14 cellular contexts compared by ENCODE assay signal in genomic region chr9:88951143-88951542, GRCh38. TPM values are rescaled to one million over a fixed set of nuclear protein-coding genes. Genes with fewer than 3 reads are reported as not detected.
DNase-seq lines count a peak whose midpoint lies in the region; ATAC-seq and TF ChIP-seq lines count a peak whose summit lies in the region.
"Had no signal": no experiment of that assay in that cellular context is flagged by ENCODE, and none has a peak within 500 bp of the region (broad histone marks: within the 10 kb centered on the region; RNA-seq: fewer than 3 reads in every experiment).

No MANE protein-coding gene starts in this region.

- peak overlapping the region; percentile 2 for H2BK5ac ChIP-seq in IMR-90 (ENCODE audit: low read depth, low read length, poor library complexity, severe bottlenecking)
- no peak overlapping the region for H2BK5ac ChIP-seq in trophoblast cell (ENCODE audit: low read depth, low read length, poor library complexity)

- peak overlapping the region; percentile 48 for H3K4me2 ChIP-seq in IMR-90 (ENCODE audit: low read depth, low read length)
- H3K4me2 ChIP-seq in trophoblast cell (ENCODE audit: low read length), result no peak overlapping the region
- H3K4me2 ChIP-seq: BLaER1 had no signal

- H3K14ac ChIP-seq in IMR-90 (replicated peaks; ENCODE audit: low read depth, low read length) (0 out of 2 replicates have a peak overlapping the region, but pooled peaks have one; percentile 40), trophoblast cell (ENCODE audit: low read length) (no peak overlapping the region)

- H3K18ac ChIP-seq in IMR-90 (ENCODE audit: low read depth, low read length) (peak overlapping the region; percentile 26), trophoblast cell (ENCODE audit: low read length) (no peak overlapping the region)

- no peak overlapping the region for H4K8ac ChIP-seq in IMR-90 (ENCODE audit: low read depth in 2 of 2, low read length in 2 of 2)
- no peak overlapping the region for H4K8ac ChIP-seq in trophoblast cell (ENCODE audit: low read depth, low read length)

- dilution Hi-C loops in IMR-90 (cut with HindIII; ENCODE audit: low sequenced_read_pairs, unreplicated experiment), result no loop called here

- in situ Hi-C loops in IMR-90 (cut with MboI; ENCODE audit: low sequenced_read_pairs), result no loop called here

- intact Hi-C loops in IMR-90 (cut with micrococcal nuclease), result loop anchor here (5.0 kb wide), 1 partner anchor 204 kb away; no protein-coding TSS in a partner anchor
- intact Hi-C loops in esophagus muscularis mucosa (cut with DNase I), result no loop called here
- intact Hi-C loops in stomach (cut with DNase I; ENCODE audit: low total_unique reads), result no loop called here

- H2AK5ac ChIP-seq in IMR-90 (ENCODE audit: low read depth, low read length) (peak overlapping the region; percentile 51; the same call in 1 of the 2 replicates), trophoblast cell (ENCODE audit: low read length) (no peak overlapping the region)

- POLR2A ChIA-PET in IMR-90 (lab: Charles Lee; ENCODE audit: unreplicated experiment), result no interaction called here

- DNase-seq in IMR-90 (no peak), esophagus muscularis mucosa (ENCODE audit: extremely low spot score) (peak; percentile 81), trophoblast cell (no peak), GM20000 (ENCODE audit: low spot score) (no peak), DMS153 (lab: John Stamatoyannopoulos, UW) (no peak), stomach (no peak), NCI-H446 (lab: John Stamatoyannopoulos, UW) (no peak)
- DNase-seq: MM.1S, NCI-H1105 treated with DMSO at 0.1 percent for 48 hours, NCI-H187, NCI-H446 treated with DMSO at 0.1 percent for 48 hours, NCI-H748 treated with DMSO at 0.1 percent for 48 hours had no signal

- H3K4ac ChIP-seq in IMR-90 (ENCODE audit: low read depth, low read length), result peak overlapping the region; percentile 24; the same call in 1 of the 2 replicates
- no peak overlapping the region for H3K4ac ChIP-seq in trophoblast cell (ENCODE audit: low read depth, low read length)

- H3K4me3 ChIP-seq in ACC112 (ENCODE audit: low read depth, low read length), result peak overlapping the region; percentile 37
- H3K4me3 ChIP-seq in IMR-90 (ENCODE audit: insufficient read depth, low read depth, low read length), result no peak overlapping the region
- H3K4me3 ChIP-seq in esophagus muscularis mucosa, result no peak overlapping the region
- no peak overlapping the region for H3K4me3 ChIP-seq in trophoblast cell (ENCODE audit: low read depth, low read length)
- H3K4me3 ChIP-seq in stomach, result no peak overlapping the region
- H3K4me3 ChIP-seq: BLaER1 had no signal

- H2BK12ac ChIP-seq in trophoblast cell (ENCODE audit: low read length), result no peak overlapping the region

- CTCF ChIA-PET in IMR-90 (lab: Yijun Ruan, JAX), result no interaction called here

- peaks cover 23% of the 10 kb centered on the region for H3K9me1 ChIP-seq in IMR-90 (ENCODE audit: insufficient read depth, low read length)

- no CpG with 5 or more reads among the region's 1 CpG for WGBS in IMR-90 (ENCODE audit: extremely low coverage in 2 of 2, insufficient read length in 1 of 2), 2 experiments
- 83% methylated on average over 1 of the region's 1 CpG for WGBS in esophagus muscularis mucosa
- whole genome bisulfite sequencing in trophoblast cell (ENCODE audit: extremely low coverage, insufficient coverage, insufficient read length), result no CpG with 5 or more reads among the region's 1 CpG
- 92 to 100% (median 95%) methylated on average over 1 of the region's 1 CpG for WGBS in stomach, 5 donors

- no peak overlapping the region for H2AFZ ChIP-seq in ACC112 (ENCODE audit: low read length, unreplicated experiment)
- H2AFZ ChIP-seq in IMR-90 (replicated peaks; ENCODE audit: low read length, poor library complexity), result no peak overlapping the region
- no peak overlapping the region for H2AFZ ChIP-seq in trophoblast cell (ENCODE audit: insufficient read depth, low read length, poor library complexity)

- no peak for TF ChIP-seq RAD21 in IMR-90 (IDR thresholded peaks at IDR 0.05; ENCODE audit: low read length)

- no TSS peak for BruUV-seq in IMR-90 (replicated peaks; lab: Mats Ljungman, UMichigan)

- no peak overlapping the region for H3K23ac ChIP-seq in IMR-90 (ENCODE audit: low read depth, low read length)
- H3K23ac ChIP-seq in trophoblast cell (ENCODE audit: low read length), result no peak overlapping the region

- H3K79me1 ChIP-seq in IMR-90 (ENCODE audit: low read depth in 1 of 2, low read length in 2 of 2) (no peaks in the 10 kb centered on the region), trophoblast cell (ENCODE audit: low read length) (no peaks in the 10 kb centered on the region)

- TF ChIP-seq CTCF in IMR-90 (conservative IDR thresholded peaks at IDR 0.05; ENCODE audit: low read depth, low read length) (no peak), esophagus muscularis mucosa (IDR thresholded peaks at IDR 0.05) (no peak), GM20000 (IDR thresholded peaks at IDR 0.05; ENCODE audit: extremely low read depth, missing control alignments) (no peak), stomach (IDR thresholded peaks at IDR 0.05) (no peak)

- 0 out of 2 replicates have a peak overlapping the region, but pooled peaks have one; percentile 23 for H2BK20ac ChIP-seq in IMR-90 (ENCODE audit: low read depth, low read length)

- H3K9ac ChIP-seq in IMR-90 (ENCODE audit: low read depth, low read length) (no peak overlapping the region), trophoblast cell (ENCODE audit: low read length) (peak overlapping the region; percentile 13)
- H3K9ac ChIP-seq: BLaER1 had no signal

- no peak overlapping the region for H2BK15ac ChIP-seq in IMR-90 (ENCODE audit: low read depth, low read length)

- no peaks in the 10 kb centered on the region for H3K27me3 ChIP-seq in ACC112 (ENCODE audit: insufficient read depth, low read length)
- peaks cover 4% of the 10 kb centered on the region for H3K27me3 ChIP-seq in IMR-90 (ENCODE audit: control insufficient read depth, insufficient read depth, low read length)
- H3K27me3 ChIP-seq in esophagus muscularis mucosa, result no peaks in the 10 kb centered on the region
- H3K27me3 ChIP-seq in trophoblast cell (ENCODE audit: insufficient read depth, low read length), result no peaks in the 10 kb centered on the region
- H3K27me3 ChIP-seq in stomach, result no peaks in the 10 kb centered on the region
- H3K27me3 ChIP-seq: BLaER1 had no signal

- H4K20me1 ChIP-seq in IMR-90 (ENCODE audit: insufficient read depth, low read length), result no peaks in the 10 kb centered on the region; the same call in 1 of the 2 replicates
- H4K20me1 ChIP-seq: BLaER1 had no signal

- H3K36me3 ChIP-seq in ACC112 (ENCODE audit: insufficient read depth, low read length) (no peaks in the 10 kb centered on the region), IMR-90 (ENCODE audit: control insufficient read depth, insufficient read depth, low read length) (no peaks in the 10 kb centered on the region), esophagus muscularis mucosa (no peaks in the 10 kb centered on the region), trophoblast cell (ENCODE audit: control insufficient read depth in 1 of 2, insufficient read depth in 2 of 2, low read length in 2 of 2) (no peaks in the 10 kb centered on the region), stomach (no peaks in the 10 kb centered on the region)
- H3K36me3 ChIP-seq: BLaER1 had no signal

- H3K79me2 ChIP-seq in ACC112 (ENCODE audit: control insufficient read depth, insufficient read depth, low read length, unreplicated experiment) (no peaks in the 10 kb centered on the region), trophoblast cell (ENCODE audit: control insufficient read depth, insufficient read depth, low read length, poor library complexity) (no peaks in the 10 kb centered on the region)

- H4K12ac ChIP-seq in trophoblast cell (ENCODE audit: low read depth, low read length), result no peak overlapping the region

- H3K4me1 ChIP-seq in ACC112 (ENCODE audit: control insufficient read depth, insufficient read depth, low read length, unreplicated experiment) (peaks cover 59% of the 10 kb centered on the region), IMR-90 (ENCODE audit: control insufficient read depth, insufficient read depth, low read length) (peaks cover 30% of the 10 kb centered on the region), esophagus muscularis mucosa (peaks cover 38 to 74% (median 67%) of the 10 kb centered on the region in 4 donors), trophoblast cell (ENCODE audit: control insufficient read depth in 1 of 2, insufficient read depth in 2 of 2, low read length in 2 of 2) (peaks cover 4 to 11% of the 10 kb centered on the region in 2 experiments), stomach (peaks cover 13 to 51% (median 29%) of the 10 kb centered on the region in 4 donors)

- H2BK120ac ChIP-seq in IMR-90 (ENCODE audit: low read depth, low read length) (peak overlapping the region; percentile 4; the same call in 1 of the 2 replicates), trophoblast cell (ENCODE audit: insufficient read depth, low read length, poor library complexity) (no peak overlapping the region)

- H3K9me3 ChIP-seq in IMR-90 (ENCODE audit: control insufficient read depth, insufficient read depth, low read length), result 0 out of 2 replicates have a peak, but pooled peaks cover 2% of the 10 kb centered on the region
- H3K9me3 ChIP-seq in esophagus muscularis mucosa, result no peaks in the 10 kb centered on the region
- H3K9me3 ChIP-seq in trophoblast cell (ENCODE audit: insufficient read depth, low read depth, low read length), result peaks cover 7% of the 10 kb centered on the region
- no peaks in the 10 kb centered on the region for H3K9me3 ChIP-seq in stomach
- H3K9me3 ChIP-seq: BLaER1 had no signal

- TF ChIP-seq POLR2A in IMR-90 (IDR thresholded peaks at IDR 0.05; ENCODE audit: low read depth, low read length) (no peak), esophagus muscularis mucosa (IDR thresholded peaks at IDR 0.05; ENCODE audit: low read depth) (no peak), stomach (IDR thresholded peaks at IDR 0.05) (no peak)

- ATAC-seq in IMR-90 (ENCODE audit: low read depth), result no peak

- peak overlapping the region; percentile 80 for H3K27ac ChIP-seq in ACC112 (ENCODE audit: low read depth, low read length)
- H3K27ac ChIP-seq in IMR-90 (ENCODE audit: insufficient read depth, low read length), result peak overlapping the region; percentile 44; the same call in 1 of the 2 replicates
- H3K27ac ChIP-seq in esophagus muscularis mucosa (replicated peaks in 1 of 4), result peak overlapping the region; percentile 69 to 92 (median 80)
- H3K27ac ChIP-seq in trophoblast cell (ENCODE audit: low read depth, low read length), result no peak overlapping the region
- H3K27ac ChIP-seq in stomach, result peak overlapping the region in 2 of 5 donors; percentile 43 to 65
- H3K27ac ChIP-seq: BLaER1 had no signal

- TF ChIP-seq EP300 in esophagus muscularis mucosa (IDR thresholded peaks at IDR 0.05) (no peak), stomach (IDR thresholded peaks at IDR 0.05) (no peak)

- H4K91ac ChIP-seq in IMR-90 (ENCODE audit: insufficient read depth, low read depth, low read length), result no peak overlapping the region
- no peak overlapping the region for H4K91ac ChIP-seq in trophoblast cell (ENCODE audit: low read depth, low read length)

- H2AK9ac ChIP-seq in IMR-90 (replicated peaks; ENCODE audit: low read depth, low read length, poor library complexity), result no peak overlapping the region

- H3K56ac ChIP-seq in IMR-90 (ENCODE audit: extremely low read depth, insufficient read depth, low read length), result no peak overlapping the region

- peak overlapping the region; percentile 8 for H4K5ac ChIP-seq in IMR-90 (ENCODE audit: low read depth, low read length)

RNA-seq across cellular contexts. Expression of gene S1PR3, which starts 40.1 kb away (rescaled TPM):
- total RNA-seq in IMR-90 (2012; rRNA removed) (28.7 and 31.1 TPM in 2 replicates), esophagus muscularis mucosa (100 to 1,000 TPM; 184 to 340 (median 223) TPM), stomach (10 to 100 TPM in 3 of 5 donors, 1 to 10 TPM in 2; 1.2 to 12.5 (median 10.3) TPM)
- polyA plus RNA-seq in IMR-90 (2012; rRNA removed) (25.0 and 28.4 TPM in 2 replicates), stomach (1 to 10 TPM; 1.7 to 9.2 (median 5.1) TPM)
- 16.1 and 27.1 TPM in 2 replicates for polyA plus RNA-seq in IMR-90 (2012; cell fraction: cytosol; rRNA removed)
- 9.5 and 9.8 TPM in 2 replicates for polyA plus RNA-seq in IMR-90 (2012; cell fraction: nucleus; rRNA removed; ENCODE audit: low replicate concordance)
- 62.7 and 63.6 TPM in 2 replicates for polyA plus RNA-seq in trophoblast cell (2013)
